ENCODE assay signal across 19 cellular contexts in genomic region chr11:19892876-19893275, GRCh38.
"Had no signal": no experiment of that assay in that cellular context is flagged by ENCODE, and none has a peak within 500 bp of the region (broad histone marks: within the 10 kb centered on the region; RNA-seq: fewer than 3 reads in every experiment).

No MANE protein-coding gene starts in this region.

- H3K36me3 ChIP-seq: adrenal gland, cardiac muscle cell, pancreas, suprapubic skin, upper lobe of right lung had no signal

- H3K4me3 ChIP-seq: adrenal gland, cardiac muscle cell, lower lobe of right lung, pancreas, suprapubic skin, upper lobe of right lung had no signal

- DNase-seq: activated B cell treated with CpG ODN at 0.5 μM for 24 hours; activated CD4-positive, alpha-beta T cell treated with anti-CD3 and anti-CD28 coated beads, Interleukin-2, amount 10 ng/mL, durations not matched to agents 24 days and 14 days; activated CD8-positive, alpha-beta memory T cell treated with anti-CD3 and anti-CD28 coated beads for 24 hours; activated naive CD4-positive, alpha-beta T cell treated with anti-CD3 and anti-CD28 coated beads for 36 hours; activated T-cell treated with anti-CD3 and anti-CD28 coated beads for 4 hours; adrenal gland; effector CD4-positive, alpha-beta T cell; hypothalamus; lower lobe of right lung; naive B cell; pancreas; stimulated activated CD4-positive, alpha-beta T cell treated with anti-CD3 and anti-CD28 coated beads, Interleukin-4, amount 100 ng/mL, for 1 hour; stimulated activated CD8-positive, alpha-beta memory T cell treated with anti-CD3 and anti-CD28 coated beads, Interleukin-4, amount 100 ng/mL, for 48 hours; stimulated activated naive CD8-positive, alpha-beta T cell treated with anti-CD3 and anti-CD28 coated beads, Interleukin-15, Interleukin-2, amounts not matched to agents 100 U/mL and 50 U/mL, for 24 hours; T-helper 2 cell; upper lobe of right lung had no signal

- H3K9me3 ChIP-seq: adrenal gland, lower lobe of right lung, pancreas, suprapubic skin, upper lobe of right lung had no signal

- H3K4me1 ChIP-seq: adrenal gland, lower lobe of right lung, suprapubic skin, upper lobe of right lung had no signal

- H3K27ac ChIP-seq: adrenal gland, cardiac muscle cell, lower lobe of right lung, pancreas, suprapubic skin, upper lobe of right lung had no signal

- H3K27me3 ChIP-seq: adrenal gland, cardiac muscle cell, pancreas, suprapubic skin, upper lobe of right lung had no signal

- ATAC-seq: activated T-helper 17 cell treated with anti-CD3 and anti-CD28 coated beads, Interleukin-2, amount 50 U/mL, for 72 hours; pancreas; stimulated activated naive CD8-positive, alpha-beta T cell treated with anti-CD3 and anti-CD28 coated beads, Interleukin-15, Interleukin-2, amounts not matched to agents 100 U/mL and 50 U/mL, for 24 hours had no signal
